14 cellular contexts compared by ENCODE assay signal in the genomic region with DNA sequence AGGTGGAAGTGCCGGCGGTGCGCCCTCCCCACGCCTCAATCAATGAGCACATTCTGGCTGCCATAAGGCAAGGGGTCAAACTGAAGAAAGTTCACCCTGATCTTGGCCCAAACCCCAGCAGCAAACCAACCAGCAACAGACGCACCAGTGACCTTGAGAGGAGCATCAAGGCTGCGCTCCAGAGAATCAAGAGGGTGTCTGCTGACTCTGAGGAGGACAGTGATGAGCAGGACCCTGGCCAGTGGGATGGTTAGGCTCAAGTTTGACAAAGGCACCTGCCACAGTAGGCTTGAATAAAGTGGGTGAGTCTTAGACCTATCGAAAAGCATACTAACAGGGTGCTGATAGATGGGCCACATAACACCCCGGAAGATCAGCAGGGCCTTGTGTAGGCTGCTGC. TPM values are rescaled to one million over a fixed set of nuclear protein-coding genes. Genes with fewer than 3 reads are reported as not detected.
A peak's percentile ranks its signal among the peaks of the same experiment; 100 is the strongest.
DNase-seq lines count a peak whose midpoint lies in the region; ATAC-seq, FAIRE-seq and TF ChIP-seq lines count a peak whose summit lies in the region.
"Had no signal": no experiment of that assay in that cellular context is flagged by ENCODE, and none has a peak within 500 bp of the region (broad histone marks: within the 10 kb centered on the region; RNA-seq: fewer than 3 reads in every experiment).

No MANE protein-coding gene starts in this region.

- intact Hi-C loops in A673 (cut with micrococcal nuclease; ENCODE audit: unreplicated experiment) = no loop called here

- H3K27ac Mint-ChIP-seq in activated naive CD8-positive, alpha-beta T cell treated with anti-CD3 and anti-CD28 coated beads, Interleukin-2, amount 10 ng/mL, durations not matched to agents 7 days and 5 days = peak overlapping the region; percentile 86

- no peaks in the 10 kb centered on the region for H3K9me3 Mint-ChIP-seq in activated naive CD8-positive, alpha-beta T cell treated with anti-CD3 and anti-CD28 coated beads, Interleukin-2, amount 10 ng/mL, durations not matched to agents 7 days and 5 days

- peak overlapping the region; percentile 75 for H3K4me2 ChIP-seq in GM23248 (ENCODE audit: unreplicated experiment)

- no peak overlapping the region for H3K4me3 ChIP-seq in A673 (ENCODE audit: low read depth, low read length, poor library complexity, severe bottlenecking)
- H3K4me3 ChIP-seq in GM23248 = peak overlapping the region; percentile 37
- no peak overlapping the region for H3K4me3 ChIP-seq in small intestine (ENCODE audit: low read depth in 1 of 2, low read length in 2 of 2)
- H3K4me3 ChIP-seq: ovary had no signal

- TF ChIP-seq CTCF in A673 (conservative IDR thresholded peaks at IDR 0.05; ENCODE audit: low read depth, low read length) = no peak

- CTCF ChIA-PET in A673 (lab: Charles Lee) = no interaction called here

- POLR2A ChIA-PET in A673 (lab: Charles Lee; ENCODE audit: low non-redundant PET) = interaction anchor here (0.7 kb wide), 1 partner anchor 10 kb away, joined by 3 read pairs; no protein-coding TSS in a partner anchor
- POLR2A ChIA-PET in activated naive CD8-positive, alpha-beta T cell treated with anti-CD3 and anti-CD28 coated beads, Interleukin-2, amount 10 ng/mL, durations not matched to agents 7 days and 5 days (lab: Charles Lee) = interaction anchor here (0.7 to 1.5 kb wide), 3 partner anchors 9 to 178 kb away, joined by 4 read pairs; no protein-coding TSS in a partner anchor

- 84% methylated on average over 8 of the region's 8 CpGs for WGBS in GM23248 (ENCODE audit: low coverage in 1 of 2, low lambda C conversion rate in 2 of 2, missing lambda C conversion rate in 2 of 2), 2 experiments
- WGBS in small intestine, 3 donors = 87 to 94% (median 91%) methylated on average over 8 of the region's 8 CpGs

- peak overlapping the region; percentile 46 for H3K9ac ChIP-seq in GM23248

- H3K27me3 ChIP-seq in A673 (replicated peaks; ENCODE audit: insufficient read depth, low read depth, low read length, poor library complexity) (no peaks in the 10 kb centered on the region), GM23248 (replicated peaks; ENCODE audit: insufficient read depth) (no peaks in the 10 kb centered on the region), small intestine (ENCODE audit: control insufficient read depth in 2 of 2, insufficient read depth in 2 of 2, low read length in 2 of 2) (no peaks in the 10 kb centered on the region)
- H3K27me3 ChIP-seq: ovary had no signal

- peaks cover 26% of the 10 kb centered on the region for H3K4me1 Mint-ChIP-seq in activated naive CD8-positive, alpha-beta T cell treated with anti-CD3 and anti-CD28 coated beads, Interleukin-2, amount 10 ng/mL, durations not matched to agents 7 days and 5 days

- H3K9me3 ChIP-seq in A673 (ENCODE audit: low read depth, low read length, poor library complexity, severe bottlenecking) = no peaks in the 10 kb centered on the region
- no peaks in the 10 kb centered on the region for H3K9me3 ChIP-seq in GM23248 (ENCODE audit: low read depth)
- no peaks in the 10 kb centered on the region for H3K9me3 ChIP-seq in small intestine (ENCODE audit: control insufficient read depth, low read depth)
- H3K9me3 ChIP-seq: ovary had no signal

- H3K9me2 ChIP-seq in GM23248 (ENCODE audit: insufficient read depth) = no peaks in the 10 kb centered on the region

- H3K36me3 ChIP-seq in A673 (ENCODE audit: insufficient read depth, low read length, poor library complexity, severe bottlenecking) (peaks cover 28% of the 10 kb centered on the region), GM23248 (ENCODE audit: low read depth) (peaks cover 65% of the 10 kb centered on the region), small intestine (ENCODE audit: control insufficient read depth in 2 of 2, insufficient read depth in 2 of 2, low read length in 2 of 2) (peaks cover 25 to 35% of the 10 kb centered on the region in 2 donors)
- H3K36me3 ChIP-seq: ovary had no signal

- BruUV-seq in A673 (replicated peaks; lab: Mats Ljungman, UMichigan) = no TSS peak

- no peaks in the 10 kb centered on the region for H4K20me1 ChIP-seq in GM23248 (ENCODE audit: insufficient read depth)

- peak overlapping the region; percentile 1 for H3K4me3 Mint-ChIP-seq in activated naive CD8-positive, alpha-beta T cell treated with anti-CD3 and anti-CD28 coated beads, Interleukin-2, amount 10 ng/mL, durations not matched to agents 7 days and 5 days

- H3F3A ChIP-seq in GM23248 (ENCODE audit: insufficient read depth) = peaks cover 46% of the 10 kb centered on the region

- H3K36me3 Mint-ChIP-seq in activated naive CD8-positive, alpha-beta T cell treated with anti-CD3 and anti-CD28 coated beads, Interleukin-2, amount 10 ng/mL, durations not matched to agents 7 days and 5 days = peaks cover 58% of the 10 kb centered on the region

- no peaks in the 10 kb centered on the region for H3K27me3 Mint-ChIP-seq in activated naive CD8-positive, alpha-beta T cell treated with anti-CD3 and anti-CD28 coated beads, Interleukin-2, amount 10 ng/mL, durations not matched to agents 7 days and 5 days
- H3K27me3 Mint-ChIP-seq: stimulated activated naive CD8-positive, alpha-beta T cell treated with anti-CD3 and anti-CD28 coated beads, Interleukin-15, amount 100 ng/mL, for 72 hours had no signal

- no peak overlapping the region for H2AFZ ChIP-seq in GM23248

- H3K79me2 ChIP-seq in GM23248 (ENCODE audit: insufficient read depth) = peaks cover 28% of the 10 kb centered on the region

- peaks cover 9% of the 10 kb centered on the region for H3K4me1 ChIP-seq in A673 (ENCODE audit: insufficient read depth, low read length, poor library complexity, severe bottlenecking)
- peaks cover 19% of the 10 kb centered on the region for H3K4me1 ChIP-seq in GM23248 (ENCODE audit: insufficient read depth)
- no peaks in the 10 kb centered on the region for H3K4me1 ChIP-seq in small intestine (ENCODE audit: control insufficient read depth in 2 of 2, insufficient read depth in 1 of 2, low read depth in 1 of 2, low read length in 1 of 2)

- peak overlapping the region; percentile 38 for H3K27ac ChIP-seq in A673 (ENCODE audit: low read depth, low read length, poor library complexity, severe bottlenecking)
- H3K27ac ChIP-seq in GM23248 = peak overlapping the region; percentile 74
- H3K27ac ChIP-seq in small intestine (ENCODE audit: low read depth in 1 of 2, low read length in 1 of 2) = no peak overlapping the region
- H3K27ac ChIP-seq: C4-2B, ovary had no signal

- FAIRE-seq in small intestine (lab: Jason Lieb, UNC) = no peak

- no peak for ATAC-seq in activated naive CD8-positive, alpha-beta T cell treated with anti-CD3 and anti-CD28 coated beads, Interleukin-2, amount 10 ng/mL, durations not matched to agents 7 days and 5 days (ENCODE audit: low read depth)
- ATAC-seq in left lobe of liver (peak; percentile 10), HG03135 (IDR thresholded peaks at IDR 0.05; ENCODE audit: unreplicated experiment) (no peak)

- no peak for DNase-seq in A673 (ENCODE audit: low spot score)
- no peak for DNase-seq in GM23248
- no peak for DNase-seq in activated naive CD8-positive, alpha-beta T cell treated with anti-CD3 and anti-CD28 coated beads, Interleukin-2, amount 10 ng/mL, durations not matched to agents 7 days and 5 days
- DNase-seq in left lobe of liver (ENCODE audit: low spot score) = no peak
- DNase-seq in putamen (ENCODE audit: low spot score) = no peak
- DNase-seq in small intestine = no peak
- no peak for DNase-seq in NCI-H526 (lab: John Stamatoyannopoulos, UW)
- DNase-seq: NCI-H2081; ovary; stimulated activated CD4-positive, alpha-beta T cell treated with anti-CD3 and anti-CD28 coated beads, Interleukin-1b, Interleukin-23, amount 100 ng/mL, for 48 hours had no signal

- in situ Hi-C loops in GM23248 (cut with MboI) = no loop called here

RNA-seq across cellular contexts. Expression of a gene that starts 23.9 kb away (rescaled TPM):
- total RNA-seq in A673 (2021) (5.1 and 5.4 TPM in 2 replicates), left lobe of liver (5.0 TPM)
- total RNA-seq in GM23248 (2014; rRNA removed; shearing (Covaris generic)) = 2.3 and 3.0 TPM in 2 replicates
- polyA plus RNA-seq in GM23248 (2016; fragmentation: Nextera tagmentation; extraction: Ambion mirVana) (3.4 and 3.6 TPM in 2 replicates), small intestine (1 to 10 TPM; 4.5 to 6.7 (median 5.7) TPM)
- 10 to 100 TPM; 18.1 to 18.2 TPM for total RNA-seq in activated naive CD8-positive, alpha-beta T cell treated with anti-CD3 and anti-CD28 coated beads, Interleukin-2, amount 10 ng/mL, durations not matched to agents 7 days and 5 days

RNA-seq across cellular contexts. Expression of a gene that starts 27.4 kb away (rescaled TPM):
- total RNA-seq in A673 (2021) (not detected in 2 replicates), left lobe of liver (not detected)
- total RNA-seq in GM23248 (2014; rRNA removed; shearing (Covaris generic)) = not detected in 2 replicates
- polyA plus RNA-seq in GM23248 (2016; fragmentation: Nextera tagmentation; extraction: Ambion mirVana) (0.04 and 0.08 TPM in 2 replicates), small intestine (under 1 TPM in 1 of 3 donors, not detected in 2; 0.45 TPM)
- total RNA-seq in activated naive CD8-positive, alpha-beta T cell treated with anti-CD3 and anti-CD28 coated beads, Interleukin-2, amount 10 ng/mL, durations not matched to agents 7 days and 5 days = not detected
- total RNA-seq: LHCN-M2 had no signal

Comparison
In these comparisons a context has a peak if more than half of its experiments do, and no peak if none do; other contexts are left out.
1. H3K27ac ChIP-seq: peak in A673 (single experiment) and GM23248 (single experiment); none in small intestine (0 of 2).